In genomic region chr13:110298566-110299321, GRCh38 we compare ENCODE assay signal across 13 cellular contexts. TPM values are rescaled to one million over a fixed set of nuclear protein-coding genes. Genes with fewer than 3 reads are reported as not detected.
A peak's percentile ranks its signal among the peaks of the same experiment; 100 is the strongest.
DNase-seq lines count a peak whose midpoint lies in the region; ATAC-seq, FAIRE-seq and TF ChIP-seq lines count a peak whose summit lies in the region.
"Had no signal": no experiment of that assay in that cellular context is flagged by ENCODE, and none has a peak within 500 bp of the region (broad histone marks: within the 10 kb centered on the region; RNA-seq: fewer than 3 reads in every experiment).

No MANE protein-coding gene starts in this region.

- H3K56ac ChIP-seq in H1 (replicated peaks; ENCODE audit: insufficient read length, low read depth, low read length) = no peak overlapping the region

- H3K14ac ChIP-seq in H1 (ENCODE audit: insufficient read length) = no peak overlapping the region

- H2BK120ac ChIP-seq in H1 (replicated peaks; ENCODE audit: low read depth, low read length) = no peak overlapping the region

- H3K27me3 Mint-ChIP-seq in neural progenitor cell (ENCODE audit: insufficient read depth, low read depth) = peaks cover 2% of the 10 kb centered on the region

- H3K79me2 ChIP-seq in H1 (ENCODE audit: control insufficient read depth in 1 of 2, insufficient read depth in 2 of 2, low read length in 2 of 2) = peaks cover 0 to 12% of the 10 kb centered on the region in 2 experiments; a peak in 1 of 4 replicates
- peaks cover 68% of the 10 kb centered on the region for H3K79me2 ChIP-seq in neural progenitor cell (ENCODE audit: low read depth)

- in situ Hi-C loops in G401 (cut with HindIII; ENCODE audit: low sequenced_read_pairs) = no loop called here

- peaks cover 4% of the 10 kb centered on the region for H3K9me3 Mint-ChIP-seq in neural progenitor cell
- H3K9me3 Mint-ChIP-seq: activated B cell treated with CpG ODN at 0.5 μM for 24 hours; dendritic cell treated with granulocyte-macrophage colony-stimulating factor and Interleukin-4, amounts not matched to agents 40 ng/mL and 50 ng/mL, for 4 days had no signal

- H3K23me2 ChIP-seq in H1 (ENCODE audit: low read depth, low read length) = no peaks in the 10 kb centered on the region

- H3K9me3 ChIP-seq in H1 (ENCODE audit: insufficient read depth in 2 of 2, low read depth in 1 of 2, low read length in 1 of 2) = no peaks in the 10 kb centered on the region
- no peaks in the 10 kb centered on the region for H3K9me3 ChIP-seq in neural progenitor cell (ENCODE audit: low read depth)
- no peaks in the 10 kb centered on the region for H3K9me3 ChIP-seq in uterus

- no peak overlapping the region for H3K9ac ChIP-seq in H1 (replicated peaks in 1 of 4; ENCODE audit: extremely low read depth in 1 of 4, low read depth in 3 of 4, low read length in 3 of 4)
- no peak overlapping the region for H3K9ac ChIP-seq in neural progenitor cell

- H3K27me3 ChIP-seq in H1 (replicated peaks in 1 of 4; ENCODE audit: control insufficient read depth in 3 of 4, extremely low read depth in 1 of 4, insufficient read depth in 3 of 4, low read length in 3 of 4) (no peaks in the 10 kb centered on the region), neural progenitor cell (no peaks in the 10 kb centered on the region), uterus (no peaks in the 10 kb centered on the region)

- CTCF ChIA-PET in H1 (lab: Charles Lee; ENCODE audit: partially characterized antibody) = interaction anchor here (0.6 to 1.6 kb wide), 10 partner anchors 13 to 645 kb away, joined by 3 to 4 read pairs (median 3); no protein-coding TSS in a partner anchor

- H3K4me1 Mint-ChIP-seq in neural progenitor cell = peaks cover 34% of the 10 kb centered on the region
- H3K4me1 Mint-ChIP-seq: activated B cell treated with CpG ODN at 0.5 μM for 24 hours had no signal

- no peak overlapping the region for H4K91ac ChIP-seq in H1 (replicated peaks; ENCODE audit: insufficient read length, low read length)

- no peak overlapping the region; the same call in 1 of the 2 replicates for H4K8ac ChIP-seq in H1 (ENCODE audit: extremely low read depth, insufficient read depth, low read length)

- H2AFZ ChIP-seq in H1 (ENCODE audit: low read length) (no peak overlapping the region), neural progenitor cell (replicated peaks) (no peak overlapping the region)

- peak overlapping the region; percentile 19 for H3K4ac ChIP-seq in H1 (replicated peaks; ENCODE audit: insufficient read length, low read depth, low read length)

- DNase-seq in stimulated activated CD4-positive, alpha-beta T cell treated with anti-CD3 and anti-CD28 coated beads, Interleukin-12 subunit alpha, Interleukin-12 subunit beta, amount 100 ng/mL, for 48 hours (ENCODE audit: low read depth in 2 of 3, low spot score in 1 of 3) = peak; percentile 11 to 27 (median 22)
- no peak for DNase-seq in stimulated activated CD4-positive, alpha-beta T cell treated with anti-CD3 and anti-CD28 coated beads, Interleukin-12 subunit alpha, Interleukin-12 subunit beta, amount 100 ng/mL, for 4 hours
- DNase-seq in H1 (ENCODE audit: low read depth in 1 of 2, low spot score in 2 of 2) (peak in 1 of 2 experiments; percentile 57), neural progenitor cell (ENCODE audit: low spot score) (no peak), uterus (peak in 1 of 2 donors; percentile 37), G401 (ENCODE audit: low spot score) (no peak)
- DNase-seq: activated B cell treated with CpG ODN at 0.5 μM for 24 hours; NK-92 treated with Interleukin-12 subunit alpha and Interleukin-12 subunit beta, amount 100 ng/mL, for 24 hours had no signal

- no peaks in the 10 kb centered on the region for H3F3A ChIP-seq in neural progenitor cell (ENCODE audit: low read depth)

- no peak overlapping the region for H2BK20ac ChIP-seq in H1 (ENCODE audit: low read length)

- no peak overlapping the region for H3K4me3 Mint-ChIP-seq in neural progenitor cell
- H3K4me3 Mint-ChIP-seq: activated B cell treated with CpG ODN at 0.5 μM for 24 hours; dendritic cell treated with granulocyte-macrophage colony-stimulating factor and Interleukin-4, amounts not matched to agents 40 ng/mL and 50 ng/mL, for 4 days had no signal

- H2BK5ac ChIP-seq in H1 (ENCODE audit: low read depth, low read length) = peak overlapping the region; percentile 67

- no peaks in the 10 kb centered on the region for H4K20me1 ChIP-seq in H1 (replicated peaks in 1 of 2; ENCODE audit: control insufficient read depth in 1 of 2, insufficient read depth in 2 of 2, low read length in 2 of 2)
- peaks cover 6% of the 10 kb centered on the region for H4K20me1 ChIP-seq in neural progenitor cell (ENCODE audit: low read depth)

- TF ChIP-seq POLR2A in H1 (IDR thresholded peaks at IDR 0.05; ENCODE audit: control extremely low read depth in 1 of 2, low read depth in 2 of 2, low read length in 2 of 2) (no peak), uterus (IDR thresholded peaks at IDR 0.05) (peak in 1 of 2 donors; percentile 46)

- no peak overlapping the region for H4K5ac ChIP-seq in H1 (ENCODE audit: insufficient read length, low read depth, low read length)

- H3K4me3 ChIP-seq in H1 (ENCODE audit: extremely low read depth in 1 of 4, insufficient read depth in 2 of 4, low read depth in 3 of 4, low read length in 4 of 4) (peak overlapping the region in 3 of 4 experiments; percentile 7 to 24 (median 8); a peak in 3 of 8 replicates), neural progenitor cell (no peak overlapping the region), uterus (peak overlapping the region; percentile 2 to 25)

- FAIRE-seq in H1 (lab: Jason Lieb, UNC) = no peak
- FAIRE-seq: GM18507 had no signal

- 61% methylated on average over 32 of the region's 34 CpGs; no CpG with 5 or more reads in 1 of the 2 experiments for WGBS in H1 (ENCODE audit: extremely low coverage in 1 of 2, insufficient coverage in 1 of 2, insufficient read length in 1 of 2, insufficient replicate concordance in 2 of 2, low coverage in 1 of 2, low lambda C conversion rate in 2 of 2, missing lambda C conversion rate in 1 of 2), 2 experiments

- TF ChIP-seq CTCF in H1 (IDR thresholded peaks at IDR 0.05; ENCODE audit: control extremely low read depth in 1 of 3, insufficient read depth in 1 of 3, low read depth in 1 of 3, low read length in 3 of 3) (no peak), neural progenitor cell (IDR thresholded peaks at IDR 0.05) (no peak), uterus (IDR thresholded peaks at IDR 0.05) (no peak)

- peaks cover 6 to 13% (median 9%) of the 10 kb centered on the region in 4 experiments; a peak in 6 of 7 replicates for H3K4me1 ChIP-seq in H1 (replicated peaks in 1 of 4; ENCODE audit: control insufficient read depth in 3 of 4, insufficient read depth in 4 of 4, low read length in 3 of 4)
- peaks cover 25% of the 10 kb centered on the region for H3K4me1 ChIP-seq in neural progenitor cell
- H3K4me1 ChIP-seq in uterus = peaks cover 0 to 7% of the 10 kb centered on the region in 2 donors

- peak overlapping the region; percentile 53 for H3K27ac Mint-ChIP-seq in neural progenitor cell
- H3K27ac Mint-ChIP-seq: activated B cell treated with CpG ODN at 0.5 μM for 24 hours; dendritic cell treated with granulocyte-macrophage colony-stimulating factor and Interleukin-4, amounts not matched to agents 40 ng/mL and 50 ng/mL, for 4 days had no signal

- no peak overlapping the region for H2AK5ac ChIP-seq in H1 (ENCODE audit: low read depth, low read length)

- H3K27ac ChIP-seq in H1 (ENCODE audit: low read depth, low read length) (no peak overlapping the region), neural progenitor cell (no peak overlapping the region), uterus (peak overlapping the region; percentile 70 to 100)
- H3K27ac ChIP-seq: C4-2B had no signal

- H3K36me3 Mint-ChIP-seq in neural progenitor cell = peaks cover 10% of the 10 kb centered on the region

- no peak overlapping the region for H2BK15ac ChIP-seq in H1 (ENCODE audit: low read length)

- H3K4me2 ChIP-seq in H1 (ENCODE audit: insufficient read depth in 1 of 2, low read depth in 2 of 2, low read length in 2 of 2) (peak overlapping the region; percentile 38 to 49), neural progenitor cell (peak overlapping the region; percentile 21)

- ATAC-seq in HG02970 (IDR thresholded peaks at IDR 0.05; ENCODE audit: low FRiP score, unreplicated experiment) (no peak), GM21447 (IDR thresholded peaks at IDR 0.05; ENCODE audit: unreplicated experiment) (no peak)

- peaks cover 4% of the 10 kb centered on the region; the same call in 1 of the 2 replicates for H3K79me1 ChIP-seq in H1 (ENCODE audit: low read depth, low read length)

- peak overlapping the region; percentile 17; the same call in 1 of the 2 replicates for H3K18ac ChIP-seq in H1 (ENCODE audit: extremely low read depth, low read length)

- intact Hi-C loops in uterus (cut with DNase I; ENCODE audit: low total_unique reads) = no loop called here

- H3K36me3 ChIP-seq in H1 (ENCODE audit: control insufficient read depth in 2 of 4, insufficient read depth in 4 of 4, low read length in 3 of 4) (no peaks in the 10 kb centered on the region), neural progenitor cell (no peaks in the 10 kb centered on the region), uterus (no peaks in the 10 kb centered on the region)

- no peak overlapping the region; the same call in 1 of the 2 replicates for H2BK12ac ChIP-seq in H1 (ENCODE audit: low read depth, low read length)

- no peak overlapping the region for H3K23ac ChIP-seq in H1 (ENCODE audit: insufficient read length)

- no peak for TF ChIP-seq RAD21 in H1 (IDR thresholded peaks at IDR 0.05 in 1 of 2, conservative IDR thresholded peaks at IDR 0.05 in 1 of 2; ENCODE audit: low read depth in 2 of 2, low read length in 2 of 2)

- no peak for TF ChIP-seq EP300 in H1 (IDR thresholded peaks at IDR 0.05; ENCODE audit: borderline replicate concordance in 1 of 2, low read depth in 2 of 2, low read length in 2 of 2)

- POLR2A ChIA-PET in H1 (lab: Charles Lee; ENCODE audit: partially characterized antibody) = interaction anchor here (1.1 to 4.6 kb wide), 2 partner anchors 8 to 39 kb away, joined by 3 to 34 read pairs; partner anchors contain the start of genes COL4A1 and COL4A2

RNA-seq across cellular contexts. Expression of gene COL4A1, which starts 8.2 kb away (rescaled TPM):
- 82.0 and 91.0 TPM in 2 replicates for total RNA-seq in H1 (2021; fragmentation: NEBNext Ultra II Directional; extraction: Animal tissue kit (Norgen Biotek cat#: 25700))
- polyA plus RNA-seq in H1 (2011; rRNA removed) = 30.7 and 31.7 TPM in 2 replicates
- 31.3 TPM for polyA plus RNA-seq in H1 (2011; cell fraction: cytosol; rRNA removed)
- 69.4 TPM for polyA plus RNA-seq in H1 (2011; cell fraction: nucleus; rRNA removed)
- polyA plus RNA-seq in H1 (2012, experiment 1 of 2) = 39.8 to 46.7 TPM (median 43.8 TPM) in 4 replicates
- polyA plus RNA-seq in H1 (2012, experiment 2 of 2) = 17.1 TPM
- 88.0 TPM for polyA plus RNA-seq in H1 (2013, experiment 1 of 2)
- 83.1 TPM for polyA plus RNA-seq in H1 (2013, experiment 2 of 2)
- polyA minus RNA-seq in H1 (2011; rRNA and poly(A)+ RNA removed) = 46.9 and 65.9 TPM in 2 replicates
- polyA minus RNA-seq in H1 (2011; cell fraction: cytosol; rRNA and poly(A)+ RNA removed) = 44.9 TPM
- 51.4 TPM for polyA minus RNA-seq in H1 (2011; cell fraction: nucleus; rRNA and poly(A)+ RNA removed)
- 105 and 120 TPM in 2 replicates for total RNA-seq in neural progenitor cell (ENCODE audit: low replicate concordance)
- 100 to 1,000 TPM; 164 to 737 (median 209) TPM for total RNA-seq in uterus
- total RNA-seq in G401 (2014; rRNA removed; shearing (Covaris generic)) = 0.18 and 0.98 TPM in 2 replicates
- total RNA-seq: activated B cell treated with CpG ODN at 0.5 μM for 24 hours had no signal

RNA-seq across cellular contexts. Expression of gene COL4A2, which starts 8.3 kb away (rescaled TPM):
- total RNA-seq in H1 (2021; fragmentation: NEBNext Ultra II Directional; extraction: Animal tissue kit (Norgen Biotek cat#: 25700)) = 77.0 and 80.4 TPM in 2 replicates
- polyA plus RNA-seq in H1 (2011; rRNA removed) = 87.3 and 133 TPM in 2 replicates
- 64.4 TPM for polyA plus RNA-seq in H1 (2011; cell fraction: cytosol; rRNA removed)
- 260 TPM for polyA plus RNA-seq in H1 (2011; cell fraction: nucleus; rRNA removed)
- 45.6 to 82.2 TPM (median 69.4 TPM) in 4 replicates for polyA plus RNA-seq in H1 (2012, experiment 1 of 2)
- polyA plus RNA-seq in H1 (2012, experiment 2 of 2) = 40.9 TPM
- polyA plus RNA-seq in H1 (2013, experiment 1 of 2) = 143 TPM
- polyA plus RNA-seq in H1 (2013, experiment 2 of 2) = 123 TPM
- 69.1 and 74.8 TPM in 2 replicates for polyA minus RNA-seq in H1 (2011; rRNA and poly(A)+ RNA removed)
- polyA minus RNA-seq in H1 (2011; cell fraction: cytosol; rRNA and poly(A)+ RNA removed) = 78.9 TPM
- 109 TPM for polyA minus RNA-seq in H1 (2011; cell fraction: nucleus; rRNA and poly(A)+ RNA removed)
- total RNA-seq in neural progenitor cell (ENCODE audit: low replicate concordance) (73.6 and 139 TPM in 2 replicates), uterus (100 to 1,000 TPM; 157 to 606 (median 284) TPM)
- 0.12 and 6.1 TPM in 2 replicates for total RNA-seq in G401 (2014; rRNA removed; shearing (Covaris generic))
- total RNA-seq: activated B cell treated with CpG ODN at 0.5 μM for 24 hours had no signal

Comparison
In these comparisons a context has a peak if more than half of its experiments do, and no peak if none do; other contexts are left out.
1. DNase-seq: peak in stimulated activated CD4-positive, alpha-beta T cell treated with anti-CD3 and anti-CD28 coated beads, Interleukin-12 subunit alpha, Interleukin-12 subunit beta, amount 100 ng/mL, for 48 hours (3 of 3); none in stimulated activated CD4-positive, alpha-beta T cell treated with anti-CD3 and anti-CD28 coated beads, Interleukin-12 subunit alpha, Interleukin-12 subunit beta, amount 100 ng/mL, for 4 hours (single experiment), neural progenitor cell (single experiment) and G401 (single experiment).
2. H3K27ac ChIP-seq: peak in uterus (2 of 2); none in H1 (single experiment) and neural progenitor cell (single experiment).
3. RNA of gene COL4A1, which starts 8.2 kb away (total RNA-seq): 164 to 737 TPM in uterus, 105 to 120 TPM in neural progenitor cell and 82.0 to 91.0 TPM in H1; 0.18 to 0.98 TPM in G401; every median in the first group is over 10 times any median in the second.
4. RNA of gene COL4A2, which starts 8.3 kb away (total RNA-seq): 157 to 606 TPM in uterus, 77.0 to 80.4 TPM in H1 and 73.6 to 139 TPM in neural progenitor cell; 0.12 to 6.1 TPM in G401; every median in the first group is over 10 times any median in the second.